In the genomic region with DNA sequence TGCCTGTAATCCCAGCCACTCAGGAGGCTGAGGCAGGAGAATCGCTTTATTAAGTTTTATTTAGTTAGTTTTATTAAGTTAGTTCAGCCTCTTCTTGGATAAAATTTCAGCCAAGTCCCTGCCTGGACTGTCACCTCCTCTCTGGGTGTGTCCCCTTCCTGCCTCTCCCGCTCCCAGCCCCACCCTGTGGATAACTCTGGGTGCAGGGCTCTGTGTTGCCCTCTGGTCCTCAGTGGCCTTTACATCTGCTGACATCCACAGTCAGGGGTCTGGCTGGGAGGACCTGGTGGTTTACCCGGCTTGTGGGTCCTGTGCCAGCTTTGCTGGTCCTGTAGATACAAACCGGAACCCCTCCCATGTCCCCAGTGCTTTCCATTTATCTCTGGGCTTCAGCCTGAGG, we compare ENCODE assay signal across 17 cellular contexts. TPM values are rescaled to one million over a fixed set of nuclear protein-coding genes. Genes with fewer than 3 reads are reported as not detected.
A peak's percentile ranks its signal among the peaks of the same experiment; 100 is the strongest.
DNase-seq lines count a peak whose midpoint lies in the region; ATAC-seq and TF ChIP-seq lines count a peak whose summit lies in the region.
"Had no signal": no experiment of that assay in that cellular context is flagged by ENCODE, and none has a peak within 500 bp of the region (broad histone marks: within the 10 kb centered on the region; RNA-seq: fewer than 3 reads in every experiment).

No MANE protein-coding gene starts in this region.

- H3K4me1 Mint-ChIP-seq in dendritic cell treated with granulocyte-macrophage colony-stimulating factor and Interleukin-4, amounts not matched to agents 40 ng/mL and 50 ng/mL, for 4 days (ENCODE audit: low read depth): peaks cover 57% of the 10 kb centered on the region
- peaks cover 35% of the 10 kb centered on the region for H3K4me1 Mint-ChIP-seq in activated CD4-positive, alpha-beta memory T cell treated with anti-CD3 and anti-CD28 coated beads for 36 hours (ENCODE audit: low read depth)

- peak overlapping the region; percentile 71 for H2AK5ac ChIP-seq in neuronal stem cell (ENCODE audit: low read depth, low read length)

- no peaks in the 10 kb centered on the region for H3K27me3 ChIP-seq in BLaER1
- no peaks in the 10 kb centered on the region for H3K27me3 ChIP-seq in PC-9 (ENCODE audit: insufficient read depth, low read depth)
- peaks cover 0 to 35% (median 2%) of the 10 kb centered on the region in 3 experiments for H3K27me3 ChIP-seq in neuronal stem cell (ENCODE audit: control insufficient read depth in 3 of 3, insufficient read depth in 3 of 3, low read depth in 1 of 3, low read length in 3 of 3)

- no peak overlapping the region for H2BK15ac ChIP-seq in neuronal stem cell (ENCODE audit: low read length)

- H4K8ac ChIP-seq in neuronal stem cell (ENCODE audit: low read depth, low read length): no peak overlapping the region

- ATAC-seq in GM21619 (IDR thresholded peaks at IDR 0.05; ENCODE audit: unreplicated experiment): no peak
- no peak for ATAC-seq in HG02870 (IDR thresholded peaks at IDR 0.05; ENCODE audit: unreplicated experiment)

- no peak overlapping the region for H2BK12ac ChIP-seq in neuronal stem cell (ENCODE audit: low read length)

- no peak overlapping the region for H3K4me3 ChIP-seq in BLaER1
- no peak overlapping the region for H3K4me3 ChIP-seq in PC-9
- H3K4me3 ChIP-seq in neuronal stem cell (ENCODE audit: low read length in 2 of 2): no peak overlapping the region
- H3K4me3 ChIP-seq: HAP-1 had no signal

- H4K20me1 ChIP-seq in BLaER1 (no peaks in the 10 kb centered on the region), PC-9 (ENCODE audit: insufficient read depth) (no peaks in the 10 kb centered on the region)

- H3K27me3 Mint-ChIP-seq in dendritic cell treated with granulocyte-macrophage colony-stimulating factor and Interleukin-4, amounts not matched to agents 40 ng/mL and 50 ng/mL, for 4 days: peaks cover 15% of the 10 kb centered on the region
- no peaks in the 10 kb centered on the region for H3K27me3 Mint-ChIP-seq in activated CD4-positive, alpha-beta memory T cell treated with anti-CD3 and anti-CD28 coated beads for 36 hours

- DNase-seq in PC-9 (no peak), neuronal stem cell (ENCODE audit: low spot score) (no peak), NCI-H1092 treated with DMSO at 0.1 percent for 48 hours (lab: John Stamatoyannopoulos, UW) (no peak)
- no peak for DNase-seq in activated CD4-positive, alpha-beta memory T cell treated with anti-CD3 and anti-CD28 coated beads for 36 hours
- DNase-seq: COR-L47, EL, KBM-7, NCI-H1436, NCI-H2029, NCI-H2171 treated with DMSO at 0.1 percent for 48 hours, NCI-H774 had no signal

- H3K23ac ChIP-seq in neuronal stem cell (ENCODE audit: low read depth, low read length, poor library complexity): no peak overlapping the region

- no peak overlapping the region for H3K4ac ChIP-seq in neuronal stem cell (ENCODE audit: low read length)

- peak overlapping the region; percentile 20 for H3K27ac Mint-ChIP-seq in dendritic cell treated with granulocyte-macrophage colony-stimulating factor and Interleukin-4, amounts not matched to agents 40 ng/mL and 50 ng/mL, for 4 days
- no peak overlapping the region for H3K27ac Mint-ChIP-seq in activated CD4-positive, alpha-beta memory T cell treated with anti-CD3 and anti-CD28 coated beads for 36 hours

- peaks cover 44% of the 10 kb centered on the region for H3K4me1 ChIP-seq in BLaER1
- peaks cover 38% of the 10 kb centered on the region for H3K4me1 ChIP-seq in PC-9 (replicated peaks; ENCODE audit: insufficient read depth)
- peaks cover 5% of the 10 kb centered on the region in 2 donors for H3K4me1 ChIP-seq in neuronal stem cell (ENCODE audit: control insufficient read depth in 2 of 2, insufficient read depth in 1 of 2, low read depth in 1 of 2, low read length in 2 of 2)
- H3K4me1 ChIP-seq: HAP-1 had no signal

- H3K18ac ChIP-seq in neuronal stem cell (ENCODE audit: low read length): peak overlapping the region; percentile 13

- CTCF ChIA-PET in PC-9 (lab: Charles Lee): no interaction called here
- CTCF ChIA-PET in activated CD4-positive, alpha-beta memory T cell treated with anti-CD3 and anti-CD28 coated beads for 36 hours (lab: Charles Lee): interaction anchor here (1.3 to 8.3 kb wide), 5 partner anchors 39 to 148 kb away, joined by 3 to 89 read pairs (median 5); no protein-coding TSS in a partner anchor

- H3K9me3 ChIP-seq in BLaER1: peaks cover 7% of the 10 kb centered on the region; the same call in 1 of the 2 replicates
- H3K9me3 ChIP-seq in PC-9 (ENCODE audit: insufficient read depth, low read depth): no peaks in the 10 kb centered on the region
- H3K9me3 ChIP-seq in neuronal stem cell (replicated peaks in 1 of 2; ENCODE audit: control insufficient read depth in 2 of 2, insufficient read depth in 1 of 2, low read depth in 1 of 2, low read length in 2 of 2): no peaks in the 10 kb centered on the region
- H3K9me3 ChIP-seq: HAP-1 had no signal

- intact Hi-C loops in PC-9 (cut with micrococcal nuclease; ENCODE audit: unreplicated experiment): no loop called here
- intact Hi-C loops in dendritic cell treated with granulocyte-macrophage colony-stimulating factor and Interleukin-4, amounts not matched to agents 40 ng/mL and 50 ng/mL, for 4 days (cut with micrococcal nuclease): no loop called here
- intact Hi-C loops in activated CD4-positive, alpha-beta memory T cell treated with anti-CD3 and anti-CD28 coated beads for 36 hours (cut with micrococcal nuclease): loop anchor here (10.0 kb wide), 1 partner anchor 310 kb away; the partner anchor contains the start of gene FNTB

- POLR2A ChIA-PET in PC-9 (lab: Charles Lee; ENCODE audit: unreplicated experiment): interaction anchor here (0.6 kb wide), 1 partner anchor 236 kb away, joined by 4 read pairs; no protein-coding TSS in a partner anchor
- POLR2A ChIA-PET in activated CD4-positive, alpha-beta memory T cell treated with anti-CD3 and anti-CD28 coated beads for 36 hours (lab: Charles Lee): no interaction called here

- H3K79me2 ChIP-seq in PC-9 (ENCODE audit: low read depth): no peaks in the 10 kb centered on the region

- WGBS in neuronal stem cell (ENCODE audit: extremely low coverage in 2 of 2, insufficient read length in 2 of 2, insufficient replicate concordance in 1 of 2), 2 donors: no CpG with 5 or more reads among the region's 4 CpGs

- H3K27ac ChIP-seq in BLaER1: peak overlapping the region; percentile 26; the same call in 1 of the 2 replicates
- no peak overlapping the region for H3K27ac ChIP-seq in PC-9
- no peak overlapping the region for H3K27ac ChIP-seq in neuronal stem cell (replicated peaks; ENCODE audit: low read length)

- no peak overlapping the region for H3K9ac ChIP-seq in BLaER1
- no peak overlapping the region for H3K9ac ChIP-seq in neuronal stem cell (ENCODE audit: low read depth, low read length, poor library complexity)

- H2AFZ ChIP-seq in PC-9 (no peak overlapping the region), neuronal stem cell (ENCODE audit: low read length) (no peak overlapping the region)

- no peak overlapping the region for H2BK120ac ChIP-seq in neuronal stem cell (ENCODE audit: low read depth, low read length)

- H2BK5ac ChIP-seq in neuronal stem cell (ENCODE audit: low read length): no peak overlapping the region

- no peaks in the 10 kb centered on the region for H3K79me1 ChIP-seq in neuronal stem cell (ENCODE audit: low read depth, low read length)

- H3K4me3 Mint-ChIP-seq in dendritic cell treated with granulocyte-macrophage colony-stimulating factor and Interleukin-4, amounts not matched to agents 40 ng/mL and 50 ng/mL, for 4 days: no peak overlapping the region
- no peak overlapping the region for H3K4me3 Mint-ChIP-seq in activated CD4-positive, alpha-beta memory T cell treated with anti-CD3 and anti-CD28 coated beads for 36 hours

- no peak overlapping the region for H4K91ac ChIP-seq in neuronal stem cell (ENCODE audit: low read depth, low read length, poor library complexity)

- no peaks in the 10 kb centered on the region for H3K9me3 Mint-ChIP-seq in dendritic cell treated with granulocyte-macrophage colony-stimulating factor and Interleukin-4, amounts not matched to agents 40 ng/mL and 50 ng/mL, for 4 days
- H3K9me3 Mint-ChIP-seq in activated CD4-positive, alpha-beta memory T cell treated with anti-CD3 and anti-CD28 coated beads for 36 hours: peaks cover 5% of the 10 kb centered on the region

- no peak overlapping the region for H3K14ac ChIP-seq in neuronal stem cell (ENCODE audit: low read length)

- H3F3A ChIP-seq in PC-9 (ENCODE audit: insufficient read depth, low read depth): peaks cover 37% of the 10 kb centered on the region; the same call in 1 of the 2 replicates

- no peak overlapping the region for H3K4me2 ChIP-seq in BLaER1
- H3K4me2 ChIP-seq in PC-9: peak overlapping the region; percentile 33
- H3K4me2 ChIP-seq in neuronal stem cell (ENCODE audit: insufficient read depth, low read length, poor library complexity, severe bottlenecking): no peak overlapping the region

- H3K9me2 ChIP-seq in PC-9 (ENCODE audit: insufficient read depth): no peaks in the 10 kb centered on the region

- H3K36me3 ChIP-seq in BLaER1 (no peaks in the 10 kb centered on the region), PC-9 (ENCODE audit: low read depth) (no peaks in the 10 kb centered on the region), neuronal stem cell (replicated peaks in 1 of 2; ENCODE audit: control insufficient read depth in 2 of 2, insufficient read depth in 2 of 2, low read length in 2 of 2) (no peaks in the 10 kb centered on the region)
- H3K36me3 ChIP-seq: HAP-1 had no signal

- TF ChIP-seq CTCF in PC-9 (conservative IDR thresholded peaks at IDR 0.05): no peak

- no TSS peak for BruUV-seq in PC-9 (replicated peaks; lab: Mats Ljungman, UMichigan)

- H3K36me3 Mint-ChIP-seq in dendritic cell treated with granulocyte-macrophage colony-stimulating factor and Interleukin-4, amounts not matched to agents 40 ng/mL and 50 ng/mL, for 4 days (ENCODE audit: low read depth): no peaks in the 10 kb centered on the region
- H3K36me3 Mint-ChIP-seq in activated CD4-positive, alpha-beta memory T cell treated with anti-CD3 and anti-CD28 coated beads for 36 hours: no peaks in the 10 kb centered on the region
- H3K36me3 Mint-ChIP-seq: CD14-positive monocyte had no signal

RNA-seq across cellular contexts. Expression of gene PLEKHG3, which starts 29.0 kb away (rescaled TPM):
- 59.3 and 61.7 TPM in 2 replicates for total RNA-seq in PC-9 (2021)
- 66.9 TPM for polyA plus RNA-seq in neuronal stem cell (2013, experiment 1 of 2)
- polyA plus RNA-seq in neuronal stem cell (2013, experiment 2 of 2): 64.7 TPM
- total RNA-seq in activated CD4-positive, alpha-beta memory T cell treated with anti-CD3 and anti-CD28 coated beads for 36 hours: 10 to 100 TPM; 20.1 to 22.6 TPM
